ENCODE assay signal across 27 cellular contexts in the genomic region with DNA sequence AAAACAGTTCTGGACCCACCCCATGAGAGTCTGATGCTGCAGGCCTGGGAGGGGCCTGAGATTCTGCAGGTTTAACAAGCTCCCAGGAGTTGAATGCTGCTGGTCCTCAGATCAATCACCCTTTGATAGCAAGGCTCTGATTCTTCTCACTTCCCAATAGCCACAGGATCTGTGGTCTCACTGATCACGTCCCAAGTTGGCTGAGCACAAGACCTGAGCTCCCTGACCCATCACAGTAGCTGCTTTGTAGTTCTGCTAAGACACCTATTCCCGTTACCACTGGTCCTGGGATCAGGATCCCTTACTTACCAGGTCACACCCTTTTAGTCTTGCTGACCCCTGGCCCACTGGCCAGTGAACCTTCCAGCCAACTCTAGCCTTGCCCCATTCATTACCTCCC.
DNase-seq lines count a peak whose midpoint lies in the region; ATAC-seq, FAIRE-seq and TF ChIP-seq lines count a peak whose summit lies in the region.
"Had no signal": no experiment of that assay in that cellular context is flagged by ENCODE, and none has a peak within 500 bp of the region (broad histone marks: within the 10 kb centered on the region; RNA-seq: fewer than 3 reads in every experiment).

No MANE protein-coding gene starts in this region.

- H4K91ac ChIP-seq in H1 (replicated peaks; ENCODE audit: insufficient read length, low read length): no peak overlapping the region

- no peaks in the 10 kb centered on the region for H3K9me3 ChIP-seq in H1 (ENCODE audit: insufficient read depth in 2 of 2, low read depth in 1 of 2, low read length in 1 of 2)
- H3K9me3 ChIP-seq in neural progenitor cell (ENCODE audit: low read depth): no peaks in the 10 kb centered on the region
- no peaks in the 10 kb centered on the region for H3K9me3 ChIP-seq in heart right ventricle
- no peaks in the 10 kb centered on the region for H3K9me3 ChIP-seq in sigmoid colon
- H3K9me3 ChIP-seq: Caco-2, SK-N-SH had no signal

- peak overlapping the region; percentile 72; the same call in 1 of the 2 replicates for H2BK5ac ChIP-seq in H1 (ENCODE audit: low read depth, low read length)

- no peaks in the 10 kb centered on the region for H3K79me1 ChIP-seq in H1 (ENCODE audit: low read depth, low read length)

- no peaks in the 10 kb centered on the region for H3K27me3 ChIP-seq in H1 (replicated peaks in 1 of 4; ENCODE audit: control insufficient read depth in 3 of 4, extremely low read depth in 1 of 4, insufficient read depth in 3 of 4, low read length in 3 of 4)
- H3K27me3 ChIP-seq in neural progenitor cell: no peaks in the 10 kb centered on the region
- H3K27me3 ChIP-seq in heart right ventricle: no peaks in the 10 kb centered on the region
- no peaks in the 10 kb centered on the region for H3K27me3 ChIP-seq in sigmoid colon

- peak overlapping the region; percentile 87 for H2AK5ac ChIP-seq in H1 (ENCODE audit: low read depth, low read length)

- WGBS in H1 (ENCODE audit: extremely low coverage in 1 of 2, insufficient coverage in 1 of 2, insufficient read length in 1 of 2, insufficient replicate concordance in 2 of 2, low coverage in 1 of 2, low lambda C conversion rate in 2 of 2, missing lambda C conversion rate in 1 of 2), 2 experiments: 100% methylated on average over 2 of the region's 2 CpGs; no CpG with 5 or more reads in 1 of the 2 experiments
- 94% methylated on average over 2 of the region's 2 CpGs for WGBS in heart right ventricle, 2 donors
- WGBS in sigmoid colon, 2 donors: 87 to 89% methylated on average over 2 of the region's 2 CpGs

- POLR2A ChIA-PET in WTC11 (lab: Charles Lee) (no interaction called here), H1 (lab: Charles Lee; ENCODE audit: partially characterized antibody) (interaction anchor here (1.3 kb wide), 1 partner anchor 11 kb away, joined by 3 read pairs; no protein-coding TSS in a partner anchor)

- H3K9ac ChIP-seq in H1 (replicated peaks in 1 of 4; ENCODE audit: extremely low read depth in 1 of 4, low read depth in 3 of 4, low read length in 3 of 4) (no peak overlapping the region; a peak in 1 of 7 replicates), neural progenitor cell (no peak overlapping the region)
- H3K9ac ChIP-seq: SK-N-SH had no signal

- H3K4me1 Mint-ChIP-seq in WTC11 (peaks cover 52% of the 10 kb centered on the region), neural progenitor cell (peaks cover 23% of the 10 kb centered on the region)
- H3K4me1 Mint-ChIP-seq: B cell, IgD-negative memory B cell had no signal

- no peaks in the 10 kb centered on the region for H3K27me3 Mint-ChIP-seq in WTC11 (ENCODE audit: low read depth)
- H3K27me3 Mint-ChIP-seq in neural progenitor cell (ENCODE audit: insufficient read depth, low read depth): peaks cover 3% of the 10 kb centered on the region

- CTCF ChIA-PET in WTC11 (lab: Charles Lee) (interaction anchor here (1.1 to 1.9 kb wide), 3 partner anchors 11 to 131 kb away, joined by 5 to 6 read pairs (median 5); no protein-coding TSS in a partner anchor), H1 (lab: Charles Lee; ENCODE audit: partially characterized antibody) (interaction anchor here (1.0 to 1.5 kb wide), 6 partner anchors 10 to 132 kb away, joined by 3 read pairs; no protein-coding TSS in a partner anchor)

- no peak overlapping the region for H3K4ac ChIP-seq in H1 (replicated peaks; ENCODE audit: insufficient read length, low read depth, low read length)

- peaks cover 5% of the 10 kb centered on the region; the same call in 1 of the 2 replicates for H3K36me3 Mint-ChIP-seq in WTC11
- no peaks in the 10 kb centered on the region for H3K36me3 Mint-ChIP-seq in neural progenitor cell
- H3K36me3 Mint-ChIP-seq: CD8-positive, alpha-beta T cell; IgD-negative memory B cell had no signal

- H3K4me2 ChIP-seq in H1 (ENCODE audit: insufficient read depth in 1 of 2, low read depth in 2 of 2, low read length in 2 of 2): peak overlapping the region in 1 of 2 experiments; percentile 30; a peak in 1 of 4 replicates
- H3K4me2 ChIP-seq in neural progenitor cell: peak overlapping the region; percentile 1
- H3K4me2 ChIP-seq: SK-N-SH had no signal

- H2BK20ac ChIP-seq in H1 (ENCODE audit: low read length): peak overlapping the region; percentile 23; the same call in 1 of the 2 replicates

- H3K4me3 Mint-ChIP-seq in WTC11: no peak overlapping the region
- H3K4me3 Mint-ChIP-seq in neural progenitor cell: no peak overlapping the region
- H3K4me3 Mint-ChIP-seq: B cell; CD8-positive, alpha-beta T cell; IgD-negative memory B cell had no signal

- H2BK120ac ChIP-seq in H1 (replicated peaks; ENCODE audit: low read depth, low read length): no peak overlapping the region

- ATAC-seq in WTC11 (no peak), heart right ventricle (no peak)
- ATAC-seq: CD8-positive, alpha-beta T cell had no signal

- peak overlapping the region; percentile 86 for H3K27ac Mint-ChIP-seq in WTC11
- peak overlapping the region; percentile 35 for H3K27ac Mint-ChIP-seq in neural progenitor cell
- H3K27ac Mint-ChIP-seq: B cell; CD8-positive, alpha-beta T cell; IgD-negative memory B cell had no signal

- H4K20me1 ChIP-seq in H1 (replicated peaks in 1 of 2; ENCODE audit: control insufficient read depth in 1 of 2, insufficient read depth in 2 of 2, low read length in 2 of 2): no peaks in the 10 kb centered on the region
- no peaks in the 10 kb centered on the region for H4K20me1 ChIP-seq in neural progenitor cell (ENCODE audit: low read depth)

- no peak for FAIRE-seq in H1 (lab: Jason Lieb, UNC)
- FAIRE-seq: GM12891, RCC 7860 had no signal

- no peak overlapping the region for H4K8ac ChIP-seq in H1 (ENCODE audit: extremely low read depth, insufficient read depth, low read length)

- H3K14ac ChIP-seq in H1 (ENCODE audit: insufficient read length): no peak overlapping the region

- TF ChIP-seq POLR2A in H1 (IDR thresholded peaks at IDR 0.05; ENCODE audit: control extremely low read depth in 1 of 2, low read depth in 2 of 2, low read length in 2 of 2) (no peak), sigmoid colon (IDR thresholded peaks at IDR 0.05) (no peak)

- H3K18ac ChIP-seq in H1 (ENCODE audit: extremely low read depth, low read length): 0 out of 2 replicates have a peak overlapping the region, but pooled peaks have one; percentile 33

- no peaks in the 10 kb centered on the region; a peak in 1 of 8 replicates for H3K36me3 ChIP-seq in H1 (ENCODE audit: control insufficient read depth in 2 of 4, insufficient read depth in 4 of 4, low read length in 3 of 4)
- no peaks in the 10 kb centered on the region for H3K36me3 ChIP-seq in neural progenitor cell
- H3K36me3 ChIP-seq in heart right ventricle: no peaks in the 10 kb centered on the region
- H3K36me3 ChIP-seq in sigmoid colon: no peaks in the 10 kb centered on the region

- H2BK15ac ChIP-seq in H1 (ENCODE audit: low read length): 0 out of 2 replicates have a peak overlapping the region, but pooled peaks have one; percentile 20

- no peak overlapping the region for H2AFZ ChIP-seq in H1 (ENCODE audit: low read length)
- H2AFZ ChIP-seq in neural progenitor cell (replicated peaks): peak overlapping the region; percentile 54

- peak overlapping the region; percentile 93; the same call in 1 of the 2 replicates for H2BK12ac ChIP-seq in H1 (ENCODE audit: low read depth, low read length)

- intact Hi-C loops in heart right ventricle (cut with DNase I): loop anchor here in 1 of 10 donors (10.0 kb wide), 1 partner anchor 57 kb away; no protein-coding TSS in a partner anchor
- intact Hi-C loops in sigmoid colon (cut with DNase I): no loop called here

- H3K79me2 ChIP-seq in H1 (ENCODE audit: control insufficient read depth in 1 of 2, insufficient read depth in 2 of 2, low read length in 2 of 2) (no peaks in the 10 kb centered on the region), neural progenitor cell (ENCODE audit: low read depth) (no peaks in the 10 kb centered on the region)

- TF ChIP-seq EP300 in H1 (IDR thresholded peaks at IDR 0.05; ENCODE audit: borderline replicate concordance in 1 of 2, low read depth in 2 of 2, low read length in 2 of 2) (no peak), sigmoid colon (IDR thresholded peaks at IDR 0.05) (no peak)

- H3K27ac ChIP-seq in H1 (ENCODE audit: low read depth, low read length) (no peak overlapping the region), neural progenitor cell (no peak overlapping the region), heart right ventricle (no peak overlapping the region), sigmoid colon (no peak overlapping the region)
- H3K27ac ChIP-seq: 22Rv1, C4-2B had no signal

- peak; percentile 20 for DNase-seq in ELF-1 (ENCODE audit: low read depth, low spot score)
- DNase-seq in WTC11 (ENCODE audit: low spot score): no peak
- DNase-seq in H1 (ENCODE audit: low read depth in 1 of 2, low spot score in 2 of 2): no peak
- no peak for DNase-seq in neural progenitor cell (ENCODE audit: low spot score)
- no peak for DNase-seq in activated CD4-positive, alpha-beta T cell treated with anti-CD3 and anti-CD28 coated beads for 4 hours
- DNase-seq in heart right ventricle: no peak
- DNase-seq in sigmoid colon: no peak
- DNase-seq in NCI-H2171 (lab: John Stamatoyannopoulos, UW): no peak
- DNase-seq: Caco-2; CD8-positive, alpha-beta T cell; GF-D8; H7; NCI-H1048; NCI-H1417 treated with DMSO at 0.1 percent for 48 hours; NCI-H1694 treated with DMSO at 0.1 percent for 48 hours; NCI-H2081; NCI-H345; NCI-H510A treated with DMSO at 0.1 percent for 48 hours; NCI-H774; SIG-M5; SK-N-SH had no signal

- H3K9me3 Mint-ChIP-seq in WTC11 (no peaks in the 10 kb centered on the region), neural progenitor cell (no peaks in the 10 kb centered on the region)
- H3K9me3 Mint-ChIP-seq: CD8-positive, alpha-beta T cell; IgD-negative memory B cell had no signal

- no peak overlapping the region for H3K23ac ChIP-seq in H1 (ENCODE audit: insufficient read length)

- no peak overlapping the region for H3K56ac ChIP-seq in H1 (replicated peaks; ENCODE audit: insufficient read length, low read depth, low read length)

- H3F3A ChIP-seq in neural progenitor cell (ENCODE audit: low read depth): peaks cover 25% of the 10 kb centered on the region

- no peaks in the 10 kb centered on the region for H3K23me2 ChIP-seq in H1 (ENCODE audit: low read depth, low read length)

- no peak overlapping the region for H4K5ac ChIP-seq in H1 (ENCODE audit: insufficient read length, low read depth, low read length)

- no peak for TF ChIP-seq RAD21 in H1 (IDR thresholded peaks at IDR 0.05 in 1 of 2, conservative IDR thresholded peaks at IDR 0.05 in 1 of 2; ENCODE audit: low read depth in 2 of 2, low read length in 2 of 2)

- H3K4me1 ChIP-seq in H1 (replicated peaks in 1 of 4; ENCODE audit: control insufficient read depth in 3 of 4, insufficient read depth in 4 of 4, low read length in 3 of 4) (peaks cover 5 to 29% (median 13%) of the 10 kb centered on the region in 4 experiments; a peak in 6 of 7 replicates), neural progenitor cell (peaks cover 18% of the 10 kb centered on the region), heart right ventricle (peaks cover 0 to 16% (median 0%) of the 10 kb centered on the region in 9 donors), sigmoid colon (peaks cover 0 to 8% (median 7%) of the 10 kb centered on the region in 4 donors)
- H3K4me1 ChIP-seq: Caco-2 had no signal

- H3K4me3 ChIP-seq in H1 (ENCODE audit: extremely low read depth in 1 of 4, insufficient read depth in 2 of 4, low read depth in 3 of 4, low read length in 4 of 4) (no peak overlapping the region), neural progenitor cell (no peak overlapping the region), heart right ventricle (no peak overlapping the region), sigmoid colon (no peak overlapping the region)

- no peak for TF ChIP-seq CTCF in WTC11 (IDR thresholded peaks at IDR 0.05)
- no peak for TF ChIP-seq CTCF in H1 (IDR thresholded peaks at IDR 0.05; ENCODE audit: control extremely low read depth in 1 of 3, insufficient read depth in 1 of 3, low read depth in 1 of 3, low read length in 3 of 3)
- TF ChIP-seq CTCF in neural progenitor cell (IDR thresholded peaks at IDR 0.05): no peak
- no peak for TF ChIP-seq CTCF in heart right ventricle (IDR thresholded peaks at IDR 0.05)
- TF ChIP-seq CTCF in sigmoid colon (IDR thresholded peaks at IDR 0.05): no peak
